Comparison of ENCODE assay signal across 26 cellular contexts in the genomic region with DNA sequence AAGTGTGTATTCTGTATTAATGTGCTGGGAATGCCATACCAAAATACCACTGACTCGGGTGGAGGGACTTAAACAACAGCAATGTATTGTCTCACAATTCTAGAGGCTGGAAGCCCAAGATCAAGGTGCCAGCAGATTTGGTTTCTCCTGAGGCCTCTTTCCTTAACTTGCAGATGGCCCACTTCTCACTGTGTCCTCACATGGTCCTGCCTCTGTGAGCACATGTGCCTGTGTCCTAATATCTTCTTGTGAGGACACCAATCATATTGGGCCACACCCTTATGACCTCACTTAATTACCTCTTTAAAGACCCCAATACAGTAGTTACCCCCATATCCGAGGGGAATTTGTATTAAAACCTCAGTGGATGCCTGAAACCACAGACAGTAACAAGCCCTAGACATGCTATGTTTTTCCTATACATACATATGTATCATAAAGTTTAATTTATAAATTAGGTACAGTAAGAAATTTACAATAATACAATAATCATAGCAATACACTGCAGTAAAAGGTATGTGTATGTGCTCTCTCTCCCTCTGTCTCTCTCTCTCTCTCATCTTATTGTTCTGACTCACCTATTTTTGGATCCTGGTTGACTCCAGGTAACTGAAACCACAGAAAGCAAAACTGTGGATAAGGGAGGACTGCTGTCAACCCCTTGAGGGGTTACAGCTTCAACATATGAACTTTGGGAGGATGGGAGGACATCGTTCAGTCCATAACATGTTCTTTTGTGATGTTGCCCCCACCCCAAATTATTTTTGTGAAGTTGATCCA.
DNase-seq lines count a peak whose midpoint lies in the region; ATAC-seq, FAIRE-seq and TF ChIP-seq lines count a peak whose summit lies in the region.
"Had no signal": no experiment of that assay in that cellular context is flagged by ENCODE, and none has a peak within 500 bp of the region (broad histone marks: within the 10 kb centered on the region; RNA-seq: fewer than 3 reads in every experiment).

No MANE protein-coding gene starts in this region.

- TF ChIP-seq RAD21 in HepG2 (CRISPR knock-in tag; IDR thresholded peaks at IDR 0.05): no peak

- intact Hi-C loops in HepG2 (cut with micrococcal nuclease; ENCODE audit: unreplicated experiment): loop anchor here (2.0 kb wide), 1 partner anchor 497 kb away; no protein-coding TSS in a partner anchor
- intact Hi-C loops in right lobe of liver (cut with DNase I): no loop called here

- H3K4me2 ChIP-seq in HepG2 (ENCODE audit: low read depth, low read length): no peak overlapping the region
- H3K4me2 ChIP-seq: A549; BLaER1 treated with 17β-estradiol and CSF1 and Interleukin-3, amounts not matched to agents 10 nM and 100 nM had no signal

- H3K27ac ChIP-seq in HepG2 (ENCODE audit: extremely low read length, insufficient read depth, low read length) (no peak overlapping the region), right lobe of liver (no peak overlapping the region), foreskin keratinocyte (no peak overlapping the region), coronary artery (no peak overlapping the region)
- H3K27ac ChIP-seq: A549; BLaER1 treated with 17β-estradiol and CSF1 and Interleukin-3, amounts not matched to agents 10 nM and 100 nM; GM23248 had no signal

- POLR2A ChIA-PET in HepG2 (lab: Yijun Ruan, JAX): no interaction called here

- no peak overlapping the region for H3K9ac ChIP-seq in HepG2 (ENCODE audit: insufficient read depth, low read depth, low read length)
- H3K9ac ChIP-seq: BLaER1 treated with 17β-estradiol and CSF1 and Interleukin-3, amounts not matched to agents 10 nM and 100 nM; GM23248 had no signal

- TF ChIP-seq POLR2A in HepG2 (IDR thresholded peaks at IDR 0.05; ENCODE audit: insufficient read depth in 1 of 2, low read depth in 2 of 2, low read length in 2 of 2) (no peak), right lobe of liver (IDR thresholded peaks at IDR 0.05) (no peak)

- H3K27me3 ChIP-seq in HepG2 (ENCODE audit: control insufficient read depth in 1 of 2, insufficient read depth in 2 of 2, low read length in 2 of 2): no peaks in the 10 kb centered on the region
- no peaks in the 10 kb centered on the region for H3K27me3 ChIP-seq in right lobe of liver
- no peaks in the 10 kb centered on the region for H3K27me3 ChIP-seq in bronchial epithelial cell (ENCODE audit: control insufficient read depth, insufficient read depth, low read length)
- H3K27me3 ChIP-seq in foreskin keratinocyte: no peaks in the 10 kb centered on the region
- H3K27me3 ChIP-seq: BE2C; BLaER1 treated with 17β-estradiol and CSF1 and Interleukin-3, amounts not matched to agents 10 nM and 100 nM had no signal

- BruUV-seq in HepG2 (replicated peaks; lab: Mats Ljungman, UMichigan): no TSS peak

- CTCF ChIA-PET in HepG2 (lab: Yijun Ruan, JAX; ENCODE audit: low intra/inter-chr PET ratio, low total read pairs): no interaction called here

- H3K36me3 ChIP-seq in HepG2 (replicated peaks in 1 of 2; ENCODE audit: control insufficient read depth in 1 of 2, insufficient read depth in 2 of 2, low read length in 2 of 2) (no peaks in the 10 kb centered on the region), right lobe of liver (no peaks in the 10 kb centered on the region), bronchial epithelial cell (ENCODE audit: control insufficient read depth, insufficient read depth, low read length) (no peaks in the 10 kb centered on the region)
- H3K36me3 ChIP-seq: BE2C; BLaER1 treated with 17β-estradiol and CSF1 and Interleukin-3, amounts not matched to agents 10 nM and 100 nM had no signal

- DNase-seq in HepG2 (ENCODE audit: low spot score) (no peak), right lobe of liver (no peak), bronchial epithelial cell (ENCODE audit: low read depth) (peak; percentile 40), foreskin keratinocyte (peak in 1 of 2 donors; percentile 54), coronary artery (ENCODE audit: low spot score) (no peak), T1000 (lab: John Stamatoyannopoulos, UW) (no peak)
- DNase-seq in stimulated activated naive CD4-positive, alpha-beta T cell treated with Interleukin-2 at 50 U/mL for 16 hours (lab: John Stamatoyannopoulos, UW): no peak
- DNase-seq: 8988T; ACHN; AML-193; BE2C; CD4-positive, alpha-beta T cell; CD8-positive, alpha-beta memory T cell; DMS 273 treated with DMSO at 0.1 percent for 48 hours; DMS79; EL; GDM1; GM23248; H7; HCEC 1CT had no signal

- H3K79me2 ChIP-seq in HepG2 (ENCODE audit: insufficient read depth, low read length): no peaks in the 10 kb centered on the region

- H2AFZ ChIP-seq in HepG2 (ENCODE audit: low read length): no peak overlapping the region
- H2AFZ ChIP-seq: GM23248 had no signal

- TF ChIP-seq EP300 in HepG2 (IDR thresholded peaks at IDR 0.05; ENCODE audit: low read depth in 2 of 2, low read length in 2 of 2) (no peak), HepG2 (CRISPR knock-in tag; IDR thresholded peaks at IDR 0.05; ENCODE audit: borderline replicate concordance) (no peak)

- H3K4me3 ChIP-seq in HepG2 (replicated peaks in 1 of 3; ENCODE audit: insufficient read depth in 1 of 3, low read depth in 2 of 3, low read length in 3 of 3) (no peak overlapping the region), right lobe of liver (no peak overlapping the region), bronchial epithelial cell (ENCODE audit: low read depth, low read length) (no peak overlapping the region), coronary artery (no peak overlapping the region)
- H3K4me3 ChIP-seq: A549; BLaER1 treated with 17β-estradiol and CSF1 and Interleukin-3, amounts not matched to agents 10 nM and 100 nM; GM12878; GM23248 had no signal

- WGBS in HepG2 (ENCODE audit: low lambda C conversion rate): 12% methylated on average over 3 of the region's 3 CpGs
- WGBS in right lobe of liver (ENCODE audit: insufficient coverage, low coverage, low lambda C conversion rate, missing lambda C conversion rate): 77% methylated on average over 3 of the region's 3 CpGs

- H3K9me3 ChIP-seq in HepG2 (ENCODE audit: low read length): no peaks in the 10 kb centered on the region
- H3K9me3 ChIP-seq in right lobe of liver: no peaks in the 10 kb centered on the region
- H3K9me3 ChIP-seq: A549, BE2C had no signal

- H3K4me1 ChIP-seq in HepG2 (ENCODE audit: insufficient read depth, low read length) (no peaks in the 10 kb centered on the region), right lobe of liver (peaks cover 0 to 4% (median 0%) of the 10 kb centered on the region in 4 donors), foreskin keratinocyte (no peaks in the 10 kb centered on the region)
- H3K4me1 ChIP-seq: A549; BE2C; BLaER1 treated with 17β-estradiol and CSF1 and Interleukin-3, amounts not matched to agents 10 nM and 100 nM had no signal

- in situ Hi-C loops in HepG2 (cut with HindIII; ENCODE audit: extremely low pct_ligation_motif_present, low pct_unique_long_range_greater_than_20kb): no loop called here

- no peak for TF ChIP-seq CTCF in HepG2 (CRISPR knock-in tag; IDR thresholded peaks at IDR 0.05)
- no peak for TF ChIP-seq CTCF in right lobe of liver (IDR thresholded peaks at IDR 0.05)
- TF ChIP-seq CTCF in bronchial epithelial cell (IDR thresholded peaks at IDR 0.05; ENCODE audit: insufficient read depth, low read length, severe bottlenecking): no peak
- TF ChIP-seq CTCF in foreskin keratinocyte (conservative IDR thresholded peaks at IDR 0.05): no peak
- TF ChIP-seq CTCF in coronary artery (IDR thresholded peaks at IDR 0.05): no peak

- ATAC-seq in HepG2 (no peak), right lobe of liver (no peak), foreskin keratinocyte (peak; percentile 76)
- ATAC-seq: A549, GM12878 had no signal

- no peak for FAIRE-seq in HepG2 (lab: Jason Lieb, UNC)
- FAIRE-seq in bronchial epithelial cell (lab: Jason Lieb, UNC): no peak
- FAIRE-seq: A549, D721Med, GM12878, GM19239, H1 had no signal

- H4K20me1 ChIP-seq in HepG2 (ENCODE audit: insufficient read depth, low read length): no peaks in the 10 kb centered on the region
- H4K20me1 ChIP-seq: BLaER1 treated with 17β-estradiol and CSF1 and Interleukin-3, amounts not matched to agents 10 nM and 100 nM had no signal

TF ChIP-seq in HepG2, 621 proteins besides CTCF, POLR2A, EP300 and RAD21:
- TF ChIP-seq MNT (IDR thresholded peaks at IDR 0.05) (peak; percentile 60), ZNF550 (CRISPR knock-in tag; IDR thresholded peaks at IDR 0.05; ENCODE audit: borderline replicate concordance) (no peak)
